15 cellular contexts compared by ENCODE assay signal in the genomic region with DNA sequence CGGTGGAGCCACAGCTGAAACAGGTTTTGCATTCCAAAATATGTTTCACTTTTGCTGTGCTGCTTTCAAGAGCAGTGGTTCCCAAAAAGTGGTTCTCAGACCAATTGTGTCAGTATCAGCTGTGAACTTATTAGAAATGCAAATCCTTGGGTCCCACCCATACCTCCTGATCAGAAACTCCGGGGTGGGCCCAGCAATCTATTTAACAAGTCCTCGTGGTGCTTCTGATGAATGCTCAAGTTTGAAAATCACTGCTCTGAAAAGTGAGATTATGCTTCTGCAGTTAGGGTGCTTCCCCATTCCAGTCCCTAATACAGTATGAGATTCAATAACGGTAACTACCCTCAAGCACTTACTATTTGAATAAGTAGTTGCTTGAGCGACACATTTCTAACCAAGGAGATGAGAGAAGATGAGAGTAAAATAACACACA. TPM values are rescaled to one million over a fixed set of nuclear protein-coding genes. Genes with fewer than 3 reads are reported as not detected.
DNase-seq lines count a peak whose midpoint lies in the region; ATAC-seq, FAIRE-seq and TF ChIP-seq lines count a peak whose summit lies in the region.
"Had no signal": no experiment of that assay in that cellular context is flagged by ENCODE, and none has a peak within 500 bp of the region (broad histone marks: within the 10 kb centered on the region; RNA-seq: fewer than 3 reads in every experiment).

No MANE protein-coding gene starts in this region.

- H3K9me3 ChIP-seq in HepG2 (ENCODE audit: low read length), result no peaks in the 10 kb centered on the region; the same call in 1 of the 2 replicates
- H3K9me3 ChIP-seq in kidney (ENCODE audit: control insufficient read depth in 1 of 2, low read length in 2 of 2), result no peaks in the 10 kb centered on the region

- in situ Hi-C loops in HepG2 (cut with HindIII; ENCODE audit: extremely low pct_ligation_motif_present, low pct_unique_long_range_greater_than_20kb), result no loop called here

- WGBS in HepG2 (ENCODE audit: low lambda C conversion rate), result 16% methylated on average over 4 of the region's 5 CpGs

- no peak for TF ChIP-seq RAD21 in HepG2 (CRISPR knock-in tag; IDR thresholded peaks at IDR 0.05)

- H3K4me3 ChIP-seq in HepG2 (replicated peaks in 1 of 3; ENCODE audit: insufficient read depth in 1 of 3, low read depth in 2 of 3, low read length in 3 of 3) (no peak overlapping the region), kidney (ENCODE audit: low read length in 2 of 2) (no peak overlapping the region)

- TF ChIP-seq POLR2A in HepG2 (IDR thresholded peaks at IDR 0.05; ENCODE audit: insufficient read depth in 1 of 2, low read depth in 2 of 2, low read length in 2 of 2), result no peak

- no peak overlapping the region for H3K4me3 Mint-ChIP-seq in stimulated activated memory B cell treated with anti-CD40 and anti-IgM and Interleukin-4, amounts not matched to agents 10 μg/mL and 1 μg/mL and 100 μg/mL, for 72 hours
- H3K4me3 Mint-ChIP-seq: activated naive CD4-positive, alpha-beta T cell treated with anti-CD3 and anti-CD28 coated beads, Interleukin-2, amount 10 ng/mL, durations not matched to agents 7 days and 5 days; CD14-positive monocyte; central memory CD8-positive, alpha-beta T cell had no signal

- H3K36me3 ChIP-seq in HepG2 (replicated peaks in 1 of 2; ENCODE audit: control insufficient read depth in 1 of 2, insufficient read depth in 2 of 2, low read length in 2 of 2) (no peaks in the 10 kb centered on the region), kidney (ENCODE audit: control insufficient read depth in 1 of 2, insufficient read depth in 2 of 2, low read length in 2 of 2) (no peaks in the 10 kb centered on the region)

- FAIRE-seq in HepG2 (lab: Jason Lieb, UNC), result no peak
- no peak for FAIRE-seq in kidney (lab: Jason Lieb, UNC)

- no TSS peak for BruUV-seq in HepG2 (replicated peaks; lab: Mats Ljungman, UMichigan)

- H3K9me3 Mint-ChIP-seq in stimulated activated memory B cell treated with anti-CD40 and anti-IgM and Interleukin-4, amounts not matched to agents 10 μg/mL and 1 μg/mL and 100 μg/mL, for 72 hours, result no peaks in the 10 kb centered on the region
- H3K9me3 Mint-ChIP-seq: activated naive CD4-positive, alpha-beta T cell treated with anti-CD3 and anti-CD28 coated beads, Interleukin-2, amount 10 ng/mL, durations not matched to agents 7 days and 5 days had no signal

- intact Hi-C loops in HepG2 (cut with micrococcal nuclease; ENCODE audit: unreplicated experiment), result no loop called here
- intact Hi-C loops in kidney (cut with DNase I), result no loop called here

- H3K4me1 ChIP-seq in HepG2 (ENCODE audit: insufficient read depth, low read length), result no peaks in the 10 kb centered on the region
- H3K4me1 ChIP-seq in kidney (ENCODE audit: control insufficient read depth in 1 of 2, insufficient read depth in 1 of 2, low read depth in 1 of 2, low read length in 2 of 2), result no peaks in the 10 kb centered on the region

- H3K27ac ChIP-seq in HepG2 (ENCODE audit: extremely low read length, insufficient read depth, low read length) (no peak overlapping the region), kidney (ENCODE audit: low read depth in 2 of 2, low read length in 2 of 2) (no peak overlapping the region)
- H3K27ac ChIP-seq: KMS-11 had no signal

- no peak overlapping the region for H2AFZ ChIP-seq in HepG2 (ENCODE audit: low read length)

- TF ChIP-seq EP300 in HepG2 (IDR thresholded peaks at IDR 0.05; ENCODE audit: low read depth in 2 of 2, low read length in 2 of 2), result no peak
- no peak for TF ChIP-seq EP300 in HepG2 (CRISPR knock-in tag; IDR thresholded peaks at IDR 0.05; ENCODE audit: borderline replicate concordance)

- ATAC-seq in GM19035 (IDR thresholded peaks at IDR 0.05; ENCODE audit: unreplicated experiment), result peak; percentile 78
- ATAC-seq in GM21786 (IDR thresholded peaks at IDR 0.05; ENCODE audit: unreplicated experiment), result peak; percentile 86
- ATAC-seq in HG03108 (IDR thresholded peaks at IDR 0.05; ENCODE audit: unreplicated experiment), result peak; percentile 85
- ATAC-seq in stimulated activated memory B cell treated with anti-CD40 and anti-IgM and Interleukin-4, amounts not matched to agents 10 μg/mL and 1 μg/mL and 100 μg/mL, for 72 hours, result peak; percentile 76
- no peak for ATAC-seq in HepG2
- no peak for ATAC-seq in HG03521 (IDR thresholded peaks at IDR 0.05; ENCODE audit: unreplicated experiment)
- ATAC-seq: left ventricle myocardium superior had no signal

- CTCF ChIA-PET in HepG2 (lab: Yijun Ruan, JAX; ENCODE audit: low intra/inter-chr PET ratio, low total read pairs), result no interaction called here

- TF ChIP-seq CTCF in HepG2 (CRISPR knock-in tag; IDR thresholded peaks at IDR 0.05) (no peak), kidney (IDR thresholded peaks at IDR 0.05; ENCODE audit: borderline replicate concordance, extremely low read depth, insufficient read depth) (no peak)

- DNase-seq in HepG2 (ENCODE audit: low spot score) (no peak), kidney (no peak)
- DNase-seq: activated naive CD4-positive, alpha-beta T cell treated with anti-CD3 and anti-CD28 coated beads, Interleukin-2, amount 10 ng/mL, durations not matched to agents 7 days and 5 days; left ventricle myocardium superior; NCI-H1694; NCI-H69; SHP77 treated with DMSO at 0.1 percent for 48 hours had no signal

- H3K4me2 ChIP-seq in HepG2 (ENCODE audit: low read depth, low read length), result no peak overlapping the region
- H3K4me2 ChIP-seq: KMS-11 had no signal

- H3K27me3 Mint-ChIP-seq in stimulated activated memory B cell treated with anti-CD40 and anti-IgM and Interleukin-4, amounts not matched to agents 10 μg/mL and 1 μg/mL and 100 μg/mL, for 72 hours, result no peaks in the 10 kb centered on the region
- H3K27me3 Mint-ChIP-seq: central memory CD8-positive, alpha-beta T cell had no signal

- POLR2A ChIA-PET in HepG2 (lab: Yijun Ruan, JAX), result no interaction called here

- H3K27me3 ChIP-seq in HepG2 (ENCODE audit: control insufficient read depth in 1 of 2, insufficient read depth in 2 of 2, low read length in 2 of 2), result no peaks in the 10 kb centered on the region; a peak in 1 of 5 replicates

- H4K20me1 ChIP-seq in HepG2 (ENCODE audit: insufficient read depth, low read length), result no peaks in the 10 kb centered on the region

- no peaks in the 10 kb centered on the region for H3K79me2 ChIP-seq in HepG2 (ENCODE audit: insufficient read depth, low read length)

- H3K36me3 Mint-ChIP-seq in stimulated activated memory B cell treated with anti-CD40 and anti-IgM and Interleukin-4, amounts not matched to agents 10 μg/mL and 1 μg/mL and 100 μg/mL, for 72 hours, result no peaks in the 10 kb centered on the region
- H3K36me3 Mint-ChIP-seq: activated naive CD4-positive, alpha-beta T cell treated with anti-CD3 and anti-CD28 coated beads, Interleukin-2, amount 10 ng/mL, durations not matched to agents 7 days and 5 days; CD14-positive monocyte had no signal

- H3K4me1 Mint-ChIP-seq in stimulated activated memory B cell treated with anti-CD40 and anti-IgM and Interleukin-4, amounts not matched to agents 10 μg/mL and 1 μg/mL and 100 μg/mL, for 72 hours, result peaks cover 20% of the 10 kb centered on the region
- H3K4me1 Mint-ChIP-seq: activated naive CD4-positive, alpha-beta T cell treated with anti-CD3 and anti-CD28 coated beads, Interleukin-2, amount 10 ng/mL, durations not matched to agents 7 days and 5 days; central memory CD8-positive, alpha-beta T cell had no signal

- no peak overlapping the region for H3K9ac ChIP-seq in HepG2 (ENCODE audit: insufficient read depth, low read depth, low read length)
- no peak overlapping the region for H3K9ac ChIP-seq in kidney (ENCODE audit: low read length in 2 of 2)
- H3K9ac ChIP-seq: KMS-11 had no signal

- H3K27ac Mint-ChIP-seq in stimulated activated memory B cell treated with anti-CD40 and anti-IgM and Interleukin-4, amounts not matched to agents 10 μg/mL and 1 μg/mL and 100 μg/mL, for 72 hours, result no peak overlapping the region
- H3K27ac Mint-ChIP-seq: activated naive CD4-positive, alpha-beta T cell treated with anti-CD3 and anti-CD28 coated beads, Interleukin-2, amount 10 ng/mL, durations not matched to agents 7 days and 5 days had no signal

TF ChIP-seq in HepG2, 621 proteins besides CTCF, POLR2A, EP300 and RAD21 (continues in another document):
- TF ChIP-seq FOXK2 (IDR thresholded peaks at IDR 0.05) (no peak), MLLT10 (CRISPR knock-in tag; IDR thresholded peaks at IDR 0.05) (no peak), ZNF569 (CRISPR knock-in tag; IDR thresholded peaks at IDR 0.05; ENCODE audit: borderline replicate concordance) (no peak), DR1 (CRISPR knock-in tag; IDR thresholded peaks at IDR 0.05) (no peak), ZBTB20 (CRISPR knock-in tag; IDR thresholded peaks at IDR 0.05; ENCODE audit: borderline replicate concordance, low read depth) (no peak), SNAPC2 (CRISPR knock-in tag; IDR thresholded peaks at IDR 0.05) (no peak), ZNF615 (CRISPR knock-in tag; IDR thresholded peaks at IDR 0.05; ENCODE audit: borderline replicate concordance) (no peak), ZNF354B (CRISPR knock-in tag; IDR thresholded peaks at IDR 0.05) (no peak)

RNA-seq across cellular contexts. Expression of gene TCF4, which starts 17.8 kb away (rescaled TPM):
- total RNA-seq in HepG2 (2016; rRNA removed; fragmentation: Illumina TruSeq; extraction: Trizol), result not detected in 2 replicates
- not detected in 2 replicates for total RNA-seq in HepG2 (2016; cell fraction: cytosol; rRNA removed; fragmentation: Illumina TruSeq; extraction: Trizol; ENCODE audit: low read depth)
- total RNA-seq in HepG2 (2016; cell fraction: insoluble cytoplasmic fraction; rRNA removed; fragmentation: Illumina TruSeq; extraction: Trizol), result not detected in 2 replicates
- total RNA-seq in HepG2 (2016; cell fraction: membrane; rRNA removed; fragmentation: Illumina TruSeq; extraction: Trizol), result not detected in 2 replicates
- not detected in 2 replicates for total RNA-seq in HepG2 (2016; cell fraction: nucleus; rRNA removed; fragmentation: Illumina TruSeq; extraction: Trizol)
- polyA plus RNA-seq in HepG2 (2011; rRNA removed), result not detected in 2 replicates
- not detected in 2 replicates for polyA plus RNA-seq in HepG2 (2011; cell fraction: cytosol; rRNA removed)
- polyA plus RNA-seq in HepG2 (2011; cell fraction: nucleus; rRNA removed), result 0.02 and 0.14 TPM in 2 replicates
- polyA plus RNA-seq in HepG2 (2012), result not detected in 2 replicates
- polyA plus RNA-seq in HepG2 (2016; cell fraction: cytosol; fragmentation: Illumina TruSeq; extraction: Trizol; ENCODE audit: low read depth), result not detected in 2 replicates
- polyA plus RNA-seq in HepG2 (2016; cell fraction: insoluble cytoplasmic fraction; fragmentation: Illumina TruSeq; extraction: Trizol; ENCODE audit: low read depth), result not detected in 2 replicates
- polyA plus RNA-seq in HepG2 (2016; cell fraction: membrane; fragmentation: Illumina TruSeq; extraction: Trizol; ENCODE audit: low read depth), result not detected in 2 replicates
- polyA plus RNA-seq in HepG2 (2016; cell fraction: nucleus; fragmentation: Illumina TruSeq; extraction: Trizol; ENCODE audit: insufficient read depth, low read depth), result not detected in 2 replicates
- polyA minus RNA-seq in HepG2 (2011; rRNA and poly(A)+ RNA removed; ENCODE audit: low replicate concordance), result 1.3 TPM in 1 of 2 replicates, not detected in the other
- not detected in 2 replicates for polyA minus RNA-seq in HepG2 (2011; cell fraction: cytosol; rRNA and poly(A)+ RNA removed)
- polyA minus RNA-seq in HepG2 (2011; cell fraction: nucleus; rRNA and poly(A)+ RNA removed), result 0.37 TPM in 1 of 2 replicates, not detected in the other
- 60.3 TPM for total RNA-seq in kidney
- polyA plus RNA-seq in kidney (ENCODE audit: insufficient read depth, low read depth, low replicate concordance), result 4.4 TPM

Comparison
In these comparisons a context has a peak if more than half of its experiments do, and no peak if none do; other contexts are left out.
1. ATAC-seq: peak in GM19035 (single experiment), GM21786 (single experiment), HG03108 (single experiment) and stimulated activated memory B cell treated with anti-CD40 and anti-IgM and Interleukin-4, amounts not matched to agents 10 μg/mL and 1 μg/mL and 100 μg/mL, for 72 hours (single experiment); none in HepG2 (single experiment) and HG03521 (single experiment).
2. RNA of gene TCF4, which starts 17.8 kb away (total RNA-seq): 60.3 TPM in kidney (single experiment); not detected in HepG2; every median in the first group is over 10 times any median in the second.